Comparison of ENCODE assay signal across 2 cellular contexts in the genomic region with DNA sequence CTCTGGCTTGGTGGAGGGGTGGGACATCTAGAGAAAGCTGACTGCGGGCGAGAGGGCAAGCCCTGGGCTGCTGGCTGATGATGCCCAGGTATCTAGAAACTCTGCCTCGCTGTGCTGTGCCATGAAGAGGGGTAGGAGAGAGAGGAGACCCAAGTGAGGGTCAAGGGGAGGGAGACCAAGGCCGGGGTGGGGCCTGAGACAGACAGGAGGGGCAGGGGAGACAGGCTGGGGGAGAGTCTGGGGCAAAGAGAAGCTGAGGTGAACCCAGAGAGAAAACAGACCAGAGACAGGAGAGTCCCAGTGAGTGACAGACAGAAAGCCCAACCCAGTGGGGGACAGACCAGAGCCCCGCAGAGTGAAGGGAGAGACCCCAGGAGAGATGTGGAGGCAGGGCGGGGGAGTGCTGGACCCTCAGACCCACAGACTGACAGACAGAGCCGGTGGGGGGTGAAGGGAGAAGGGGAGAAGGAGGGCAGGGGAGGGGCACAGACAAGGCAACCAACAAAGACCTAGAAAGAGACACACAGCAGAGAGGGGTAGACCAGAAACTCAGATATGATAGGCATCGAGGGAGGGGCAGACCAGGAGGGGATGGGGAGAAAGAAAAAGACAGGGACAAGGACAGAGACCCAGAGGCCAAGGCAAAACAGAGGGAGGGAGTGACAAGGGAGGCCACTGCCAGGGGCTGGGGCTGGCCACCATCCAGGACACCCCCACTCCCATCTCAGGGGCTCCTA.
TF ChIP-seq lines count a peak whose summit lies in the region.

No MANE protein-coding gene starts in this region.

TF ChIP-seq in HEK293, 187 proteins besides CTCF, POLR2A, EP300 and RAD21 (continued from another document):
- TF ChIP-seq, protein P1, sequence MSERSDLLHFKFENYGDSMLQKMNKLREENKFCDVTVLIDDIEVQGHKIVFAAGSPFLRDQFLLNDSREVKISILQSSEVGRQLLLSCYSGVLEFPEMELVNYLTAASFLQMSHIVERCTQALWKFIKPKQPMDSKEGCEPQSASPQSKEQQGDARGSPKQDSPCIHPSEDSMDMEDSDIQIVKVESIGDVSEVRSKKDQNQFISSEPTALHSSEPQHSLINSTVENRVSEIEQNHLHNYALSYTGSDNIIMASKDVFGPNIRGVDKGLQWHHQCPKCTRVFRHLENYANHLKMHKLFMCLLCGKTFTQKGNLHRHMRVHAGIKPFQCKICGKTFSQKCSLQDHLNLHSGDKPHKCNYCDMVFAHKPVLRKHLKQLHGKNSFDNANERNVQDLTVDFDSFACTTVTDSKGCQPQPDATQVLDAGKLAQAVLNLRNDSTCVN (tag by site-specific recombination; optimal IDR thresholded peaks at IDR 0.05): no peak
- TF ChIP-seq ZNF555 (tag by site-specific recombination; conservative IDR thresholded peaks at IDR 0.05): no peak
- TF ChIP-seq, protein P2, sequence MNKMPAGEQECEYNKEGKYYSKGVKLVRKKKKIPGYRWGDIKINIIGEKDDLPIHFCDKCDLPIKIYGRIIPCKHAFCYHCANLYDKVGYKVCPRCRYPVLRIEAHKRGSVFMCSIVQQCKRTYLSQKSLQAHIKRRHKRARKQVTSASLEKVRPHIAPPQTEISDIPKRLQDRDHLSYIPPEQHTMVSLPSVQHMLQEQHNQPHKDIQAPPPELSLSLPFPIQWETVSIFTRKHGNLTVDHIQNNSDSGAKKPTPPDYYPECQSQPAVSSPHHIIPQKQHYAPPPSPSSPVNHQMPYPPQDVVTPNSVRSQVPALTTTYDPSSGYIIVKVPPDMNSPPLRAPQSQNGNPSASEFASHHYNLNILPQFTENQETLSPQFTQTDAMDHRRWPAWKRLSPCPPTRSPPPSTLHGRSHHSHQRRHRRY (tag by site-specific recombination; IDR thresholded peaks at IDR 0.05): no peak
- TF ChIP-seq ZNF114 (tag by site-specific recombination; IDR thresholded peaks at IDR 0.05): no peak
- TF ChIP-seq ZFP3 (tag by site-specific recombination; IDR thresholded peaks at IDR 0.05; ENCODE audit: low read depth): no peak
- TF ChIP-seq, protein P3, sequence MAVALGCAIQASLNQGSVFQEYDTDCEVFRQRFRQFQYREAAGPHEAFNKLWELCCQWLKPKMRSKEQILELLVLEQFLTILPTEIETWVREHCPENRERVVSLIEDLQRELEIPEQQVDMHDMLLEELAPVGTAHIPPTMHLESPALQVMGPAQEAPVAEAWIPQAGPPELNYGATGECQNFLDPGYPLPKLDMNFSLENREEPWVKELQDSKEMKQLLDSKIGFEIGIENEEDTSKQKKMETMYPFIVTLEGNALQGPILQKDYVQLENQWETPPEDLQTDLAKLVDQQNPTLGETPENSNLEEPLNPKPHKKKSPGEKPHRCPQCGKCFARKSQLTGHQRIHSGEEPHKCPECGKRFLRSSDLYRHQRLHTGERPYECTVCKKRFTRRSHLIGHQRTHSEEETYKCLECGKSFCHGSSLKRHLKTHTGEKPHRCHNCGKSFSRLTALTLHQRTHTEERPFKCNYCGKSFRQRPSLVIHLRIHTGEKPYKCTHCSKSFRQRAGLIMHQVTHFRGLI (tag by site-specific recombination; IDR thresholded peaks at IDR 0.05): peak; percentile 70
- TF ChIP-seq ZNF623 (tag by site-specific recombination; IDR thresholded peaks at IDR 0.05): no peak
- no peak for TF ChIP-seq ZNF791 (tag by site-specific recombination; IDR thresholded peaks at IDR 0.05)
- TF ChIP-seq ZNF2 (tag by site-specific recombination; IDR thresholded peaks at IDR 0.05): no peak

TF ChIP-seq in K562, 482 proteins besides CTCF, POLR2A, EP300 and RAD21 (continued from another document):
- TF ChIP-seq, protein P4, sequence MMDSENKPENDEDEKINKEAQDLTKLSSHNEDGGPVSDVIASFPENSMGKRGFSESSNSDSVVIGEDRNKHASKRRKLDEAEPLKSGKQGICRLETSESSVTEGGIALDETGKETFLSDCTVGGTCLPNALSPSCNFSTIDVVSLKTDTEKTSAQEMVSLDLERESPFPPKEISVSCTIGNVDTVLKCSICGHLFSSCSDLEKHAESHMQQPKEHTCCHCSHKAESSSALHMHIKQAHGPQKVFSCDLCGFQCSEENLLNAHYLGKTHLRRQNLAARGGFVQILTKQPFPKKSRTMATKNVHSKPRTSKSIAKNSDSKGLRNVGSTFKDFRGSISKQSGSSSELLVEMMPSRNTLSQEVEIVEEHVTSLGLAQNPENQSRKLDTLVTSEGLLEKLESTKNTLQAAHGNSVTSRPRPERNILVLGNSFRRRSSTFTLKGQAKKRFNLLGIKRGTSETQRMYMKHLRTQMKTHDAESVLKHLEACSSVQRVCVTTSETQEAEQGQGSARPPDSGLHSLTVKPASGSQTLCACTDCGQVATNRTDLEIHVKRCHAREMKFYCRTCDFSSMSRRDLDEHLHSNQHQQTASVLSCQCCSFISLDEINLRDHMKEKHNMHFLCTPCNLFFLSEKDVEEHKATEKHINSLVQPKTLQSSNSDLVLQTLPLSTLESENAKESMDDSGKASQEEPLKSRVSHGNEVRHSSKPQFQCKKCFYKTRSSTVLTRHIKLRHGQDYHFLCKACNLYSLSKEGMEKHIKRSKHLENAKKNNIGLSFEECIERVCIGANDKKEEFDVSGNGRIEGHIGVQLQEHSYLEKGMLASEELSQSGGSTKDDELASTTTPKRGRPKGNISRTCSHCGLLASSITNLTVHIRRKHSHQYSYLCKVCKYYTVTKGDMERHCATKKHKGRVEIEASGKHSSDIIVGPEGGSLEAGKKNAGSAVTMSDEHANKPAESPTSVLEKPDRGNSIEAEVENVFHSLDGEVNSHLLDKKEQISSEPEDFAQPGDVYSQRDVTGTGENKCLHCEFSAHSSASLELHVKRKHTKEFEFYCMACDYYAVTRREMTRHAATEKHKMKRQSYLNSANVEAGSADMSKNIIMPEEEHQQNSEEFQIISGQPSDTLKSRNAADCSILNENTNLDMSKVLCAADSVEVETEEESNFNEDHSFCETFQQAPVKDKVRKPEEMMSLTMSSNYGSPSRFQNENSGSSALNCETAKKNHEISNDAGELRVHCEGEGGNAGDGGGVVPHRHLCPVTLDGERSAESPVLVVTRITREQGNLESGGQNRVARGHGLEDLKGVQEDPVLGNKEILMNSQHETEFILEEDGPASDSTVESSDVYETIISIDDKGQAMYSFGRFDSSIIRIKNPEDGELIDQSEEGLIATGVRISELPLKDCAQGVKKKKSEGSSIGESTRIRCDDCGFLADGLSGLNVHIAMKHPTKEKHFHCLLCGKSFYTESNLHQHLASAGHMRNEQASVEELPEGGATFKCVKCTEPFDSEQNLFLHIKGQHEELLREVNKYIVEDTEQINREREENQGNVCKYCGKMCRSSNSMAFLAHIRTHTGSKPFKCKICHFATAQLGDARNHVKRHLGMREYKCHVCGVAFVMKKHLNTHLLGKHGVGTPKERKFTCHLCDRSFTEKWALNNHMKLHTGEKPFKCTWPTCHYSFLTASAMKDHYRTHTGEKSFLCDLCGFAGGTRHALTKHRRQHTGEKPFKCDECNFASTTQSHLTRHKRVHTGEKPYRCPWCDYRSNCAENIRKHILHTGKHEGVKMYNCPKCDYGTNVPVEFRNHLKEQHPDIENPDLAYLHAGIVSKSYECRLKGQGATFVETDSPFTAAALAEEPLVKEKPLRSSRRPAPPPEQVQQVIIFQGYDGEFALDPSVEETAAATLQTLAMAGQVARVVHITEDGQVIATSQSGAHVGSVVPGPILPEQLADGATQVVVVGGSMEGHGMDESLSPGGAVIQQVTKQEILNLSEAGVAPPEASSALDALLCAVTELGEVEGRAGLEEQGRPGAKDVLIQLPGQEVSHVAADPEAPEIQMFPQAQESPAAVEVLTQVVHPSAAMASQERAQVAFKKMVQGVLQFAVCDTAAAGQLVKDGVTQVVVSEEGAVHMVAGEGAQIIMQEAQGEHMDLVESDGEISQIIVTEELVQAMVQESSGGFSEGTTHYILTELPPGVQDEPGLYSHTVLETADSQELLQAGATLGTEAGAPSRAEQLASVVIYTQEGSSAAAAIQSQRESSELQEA (IDR thresholded peaks at IDR 0.05; ENCODE audit: low read depth): no peak
- TF ChIP-seq SPI1 (IDR thresholded peaks at IDR 0.05; ENCODE audit: borderline replicate concordance, low read depth, low read length) (no peak), RNF2 (IDR thresholded peaks at IDR 0.05) (no peak), ELF4 (CRISPR knock-in tag; IDR thresholded peaks at IDR 0.05) (no peak), GATA2 (CRISPR knock-in tag; IDR thresholded peaks at IDR 0.05) (no peak), CHD1 (IDR thresholded peaks at IDR 0.05; ENCODE audit: low read length) (no peak), ZNF316 (IDR thresholded peaks at IDR 0.05) (no peak), HDGF (IDR thresholded peaks at IDR 0.05) (0 out of 2 replicates have a peak, but pooled peaks have one; percentile 51), ESRRB (CRISPR knock-in tag; IDR thresholded peaks at IDR 0.05; ENCODE audit: borderline replicate concordance) (no peak), ZBTB17 (CRISPR knock-in tag; IDR thresholded peaks at IDR 0.05) (no peak), TOE1 (IDR thresholded peaks at IDR 0.05; ENCODE audit: borderline replicate concordance) (0 out of 2 replicates have a peak, but pooled peaks have one; percentile 11), TOE1 (CRISPR knock-in tag; IDR thresholded peaks at IDR 0.05; ENCODE audit: borderline replicate concordance, low read depth) (no peak)
- TF ChIP-seq, protein P5, sequence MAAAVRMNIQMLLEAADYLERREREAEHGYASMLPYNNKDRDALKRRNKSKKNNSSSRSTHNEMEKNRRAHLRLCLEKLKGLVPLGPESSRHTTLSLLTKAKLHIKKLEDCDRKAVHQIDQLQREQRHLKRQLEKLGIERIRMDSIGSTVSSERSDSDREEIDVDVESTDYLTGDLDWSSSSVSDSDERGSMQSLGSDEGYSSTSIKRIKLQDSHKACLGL (CRISPR knock-in tag; IDR thresholded peaks at IDR 0.05; ENCODE audit: borderline replicate concordance, poor library complexity, severe bottlenecking): no peak
- TF ChIP-seq, protein P6, sequence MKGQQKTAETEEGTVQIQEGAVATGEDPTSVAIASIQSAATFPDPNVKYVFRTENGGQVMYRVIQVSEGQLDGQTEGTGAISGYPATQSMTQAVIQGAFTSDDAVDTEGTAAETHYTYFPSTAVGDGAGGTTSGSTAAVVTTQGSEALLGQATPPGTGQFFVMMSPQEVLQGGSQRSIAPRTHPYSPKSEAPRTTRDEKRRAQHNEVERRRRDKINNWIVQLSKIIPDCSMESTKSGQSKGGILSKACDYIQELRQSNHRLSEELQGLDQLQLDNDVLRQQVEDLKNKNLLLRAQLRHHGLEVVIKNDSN (CRISPR knock-in tag; IDR thresholded peaks at IDR 0.05): peak; percentile 43; the same call in 1 of the 2 replicates
- TF ChIP-seq, protein P7, sequence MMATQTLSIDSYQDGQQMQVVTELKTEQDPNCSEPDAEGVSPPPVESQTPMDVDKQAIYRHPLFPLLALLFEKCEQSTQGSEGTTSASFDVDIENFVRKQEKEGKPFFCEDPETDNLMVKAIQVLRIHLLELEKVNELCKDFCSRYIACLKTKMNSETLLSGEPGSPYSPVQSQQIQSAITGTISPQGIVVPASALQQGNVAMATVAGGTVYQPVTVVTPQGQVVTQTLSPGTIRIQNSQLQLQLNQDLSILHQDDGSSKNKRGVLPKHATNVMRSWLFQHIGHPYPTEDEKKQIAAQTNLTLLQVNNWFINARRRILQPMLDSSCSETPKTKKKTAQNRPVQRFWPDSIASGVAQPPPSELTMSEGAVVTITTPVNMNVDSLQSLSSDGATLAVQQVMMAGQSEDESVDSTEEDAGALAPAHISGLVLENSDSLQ (IDR thresholded peaks at IDR 0.05): peak; percentile 89
- TF ChIP-seq, protein P8, sequence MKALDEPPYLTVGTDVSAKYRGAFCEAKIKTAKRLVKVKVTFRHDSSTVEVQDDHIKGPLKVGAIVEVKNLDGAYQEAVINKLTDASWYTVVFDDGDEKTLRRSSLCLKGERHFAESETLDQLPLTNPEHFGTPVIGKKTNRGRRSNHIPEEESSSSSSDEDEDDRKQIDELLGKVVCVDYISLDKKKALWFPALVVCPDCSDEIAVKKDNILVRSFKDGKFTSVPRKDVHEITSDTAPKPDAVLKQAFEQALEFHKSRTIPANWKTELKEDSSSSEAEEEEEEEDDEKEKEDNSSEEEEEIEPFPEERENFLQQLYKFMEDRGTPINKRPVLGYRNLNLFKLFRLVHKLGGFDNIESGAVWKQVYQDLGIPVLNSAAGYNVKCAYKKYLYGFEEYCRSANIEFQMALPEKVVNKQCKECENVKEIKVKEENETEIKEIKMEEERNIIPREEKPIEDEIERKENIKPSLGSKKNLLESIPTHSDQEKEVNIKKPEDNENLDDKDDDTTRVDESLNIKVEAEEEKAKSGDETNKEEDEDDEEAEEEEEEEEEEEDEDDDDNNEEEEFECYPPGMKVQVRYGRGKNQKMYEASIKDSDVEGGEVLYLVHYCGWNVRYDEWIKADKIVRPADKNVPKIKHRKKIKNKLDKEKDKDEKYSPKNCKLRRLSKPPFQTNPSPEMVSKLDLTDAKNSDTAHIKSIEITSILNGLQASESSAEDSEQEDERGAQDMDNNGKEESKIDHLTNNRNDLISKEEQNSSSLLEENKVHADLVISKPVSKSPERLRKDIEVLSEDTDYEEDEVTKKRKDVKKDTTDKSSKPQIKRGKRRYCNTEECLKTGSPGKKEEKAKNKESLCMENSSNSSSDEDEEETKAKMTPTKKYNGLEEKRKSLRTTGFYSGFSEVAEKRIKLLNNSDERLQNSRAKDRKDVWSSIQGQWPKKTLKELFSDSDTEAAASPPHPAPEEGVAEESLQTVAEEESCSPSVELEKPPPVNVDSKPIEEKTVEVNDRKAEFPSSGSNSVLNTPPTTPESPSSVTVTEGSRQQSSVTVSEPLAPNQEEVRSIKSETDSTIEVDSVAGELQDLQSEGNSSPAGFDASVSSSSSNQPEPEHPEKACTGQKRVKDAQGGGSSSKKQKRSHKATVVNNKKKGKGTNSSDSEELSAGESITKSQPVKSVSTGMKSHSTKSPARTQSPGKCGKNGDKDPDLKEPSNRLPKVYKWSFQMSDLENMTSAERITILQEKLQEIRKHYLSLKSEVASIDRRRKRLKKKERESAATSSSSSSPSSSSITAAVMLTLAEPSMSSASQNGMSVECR (CRISPR knock-in tag; IDR thresholded peaks at IDR 0.05): no peak
